ENCODE assay signal across 1 cellular context in the genomic region with DNA sequence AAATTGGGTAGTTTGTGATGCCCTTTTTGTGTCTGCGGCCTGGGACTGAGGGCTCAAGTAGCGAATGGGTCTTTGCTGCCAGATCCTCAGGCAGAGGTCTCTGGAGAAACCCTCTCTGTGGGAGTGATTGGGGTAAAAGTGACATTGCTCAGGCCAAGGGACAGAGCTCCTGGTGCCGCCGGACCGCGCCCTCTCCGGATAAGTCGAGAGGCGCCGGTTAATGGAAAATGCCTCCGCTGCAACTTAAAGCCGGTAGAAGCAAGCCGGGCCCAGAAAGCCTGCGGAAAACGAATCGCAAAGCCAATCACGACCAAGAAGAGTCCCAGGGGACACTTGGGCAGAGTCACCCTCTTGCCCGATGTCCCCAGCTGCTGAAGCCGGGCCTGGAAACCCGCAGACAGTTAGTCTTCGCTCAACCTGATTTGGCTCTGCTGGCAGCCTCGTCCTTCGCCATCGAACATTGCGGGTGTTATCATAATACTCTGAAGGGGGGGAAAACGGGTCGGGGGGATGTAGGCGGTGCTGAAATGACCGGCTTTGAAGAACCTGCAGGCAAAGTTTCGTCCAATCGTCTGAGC.
TF ChIP-seq lines count a peak whose summit lies in the region.

No MANE protein-coding gene starts in this region.

TF ChIP-seq in endothelial cell of umbilical vein, 7 proteins besides CTCF, POLR2A, EP300 and RAD21:
- no peak for TF ChIP-seq MAX (IDR thresholded peaks at IDR 0.05; ENCODE audit: insufficient read depth, insufficient read length)
- TF ChIP-seq MYC (IDR thresholded peaks at IDR 0.05; ENCODE audit: low read depth, low read length) = no peak
- no peak for TF ChIP-seq POLR2AphosphoS5 (IDR thresholded peaks at IDR 0.05; ENCODE audit: insufficient read depth, low read depth, low read length)
- TF ChIP-seq GATA2 (IDR thresholded peaks at IDR 0.05; ENCODE audit: insufficient read depth, insufficient read length, low read depth, low read length) = no peak
- no peak for TF ChIP-seq JUN (IDR thresholded peaks at IDR 0.05; ENCODE audit: borderline replicate concordance, insufficient read depth, insufficient read length, low read depth)
- peak; percentile 89 for TF ChIP-seq EZH2 (IDR thresholded peaks at IDR 0.05; ENCODE audit: borderline replicate concordance, low read depth, low read length, severe bottlenecking)
